Comparison of ENCODE assay signal across 8 cellular contexts in genomic region chr18:50374170-50374752, GRCh38. TPM values are rescaled to one million over a fixed set of nuclear protein-coding genes. Genes with fewer than 3 reads are reported as not detected.
A peak's percentile ranks its signal among the peaks of the same experiment; 100 is the strongest.
DNase-seq lines count a peak whose midpoint lies in the region; ATAC-seq and TF ChIP-seq lines count a peak whose summit lies in the region.

No MANE protein-coding gene starts in this region.

- H3K9me3 ChIP-seq in right lobe of liver (peaks cover 0 to 7% (median 2%) of the 10 kb centered on the region in 4 donors), tibial nerve (peaks cover 0 to 19% (median 6%) of the 10 kb centered on the region in 4 donors)

- H3K36me3 ChIP-seq in brain microvascular endothelial cell (replicated peaks) = no peaks in the 10 kb centered on the region
- no peaks in the 10 kb centered on the region for H3K36me3 ChIP-seq in right lobe of liver
- no peaks in the 10 kb centered on the region for H3K36me3 ChIP-seq in tibial nerve

- intact Hi-C loops in right lobe of liver (cut with DNase I) = no loop called here

- WGBS in right lobe of liver (ENCODE audit: insufficient coverage, low coverage, low lambda C conversion rate, missing lambda C conversion rate) = 20% methylated on average over 8 of the region's 8 CpGs
- 62 to 77% methylated on average over 8 of the region's 8 CpGs for WGBS in tibial nerve, 2 donors

- TF ChIP-seq CTCF in brain microvascular endothelial cell (IDR thresholded peaks at IDR 0.05; ENCODE audit: low read depth, low read length, missing control alignments) = no peak
- no peak for TF ChIP-seq CTCF in right lobe of liver (IDR thresholded peaks at IDR 0.05)
- no peak for TF ChIP-seq CTCF in tibial nerve (IDR thresholded peaks at IDR 0.05)

- DNase-seq in activated T-cell treated with anti-CD3 and anti-CD28 coated beads, Interleukin-2, amount 50 U/mL, for 4 hours = no peak
- no peak for DNase-seq in activated T-cell treated with anti-CD3 and anti-CD28 coated beads, Interleukin-2, amount 50 U/mL, for 1 hour
- DNase-seq in brain microvascular endothelial cell = no peak
- no peak for DNase-seq in right lobe of liver
- no peak for DNase-seq in tibial nerve (ENCODE audit: low spot score in 2 of 2)
- DNase-seq in ureter (ENCODE audit: low spot score) = no peak
- no peak for DNase-seq in DMS79 (lab: John Stamatoyannopoulos, UW)
- DNase-seq in NCI-H774 (lab: John Stamatoyannopoulos, UW) = no peak

- no peak for TF ChIP-seq EP300 in tibial nerve (IDR thresholded peaks at IDR 0.05)

- H3K4me3 ChIP-seq in brain microvascular endothelial cell (ENCODE audit: low read depth, low read length) = peak overlapping the region; percentile 84
- H3K4me3 ChIP-seq in right lobe of liver = peak overlapping the region; percentile 6 to 48 (median 41)
- H3K4me3 ChIP-seq in tibial nerve = peak overlapping the region in 3 of 4 donors; percentile 22 to 59 (median 53)

- in situ Hi-C loops in brain microvascular endothelial cell (cut with HindIII; ENCODE audit: low pct_ligation_motif_present, low sequenced_read_pairs) = no loop called here

- H3K27ac ChIP-seq in brain microvascular endothelial cell = no peak overlapping the region
- peak overlapping the region; percentile 58 to 88 (median 72) for H3K27ac ChIP-seq in right lobe of liver
- peak overlapping the region in 3 of 4 donors; percentile 82 to 86 (median 83) for H3K27ac ChIP-seq in tibial nerve

- H3K9me3 Mint-ChIP-seq in activated T-cell treated with anti-CD3 and anti-CD28 coated beads, Interleukin-2, amount 50 U/mL, for 4 hours = peaks cover 10% of the 10 kb centered on the region

- no peak for TF ChIP-seq POLR2A in right lobe of liver (IDR thresholded peaks at IDR 0.05)
- no peak for TF ChIP-seq POLR2A in tibial nerve (IDR thresholded peaks at IDR 0.05)

- H3K4me1 Mint-ChIP-seq in activated T-cell treated with anti-CD3 and anti-CD28 coated beads, Interleukin-2, amount 50 U/mL, for 4 hours (ENCODE audit: low read depth) = peaks cover 12% of the 10 kb centered on the region

- H3K27me3 ChIP-seq in brain microvascular endothelial cell (replicated peaks) (no peaks in the 10 kb centered on the region), right lobe of liver (no peaks in the 10 kb centered on the region), tibial nerve (no peaks in the 10 kb centered on the region)

- H3K27me3 Mint-ChIP-seq in activated T-cell treated with anti-CD3 and anti-CD28 coated beads, Interleukin-2, amount 50 U/mL, for 4 hours (ENCODE audit: low read depth) = peaks cover 10% of the 10 kb centered on the region

- H3K36me3 Mint-ChIP-seq in activated T-cell treated with anti-CD3 and anti-CD28 coated beads, Interleukin-2, amount 50 U/mL, for 4 hours (ENCODE audit: insufficient read depth) = no peaks in the 10 kb centered on the region

- H3K4me1 ChIP-seq in right lobe of liver (peaks cover 0 to 12% (median 3%) of the 10 kb centered on the region in 4 donors), tibial nerve (peaks cover 0 to 10% (median 8%) of the 10 kb centered on the region in 4 donors)

- ATAC-seq in activated T-cell treated with anti-CD3 and anti-CD28 coated beads, Interleukin-2, amount 50 U/mL, for 4 hours = no peak
- ATAC-seq in right lobe of liver = peak; percentile 3 to 27 (median 10)

- peak overlapping the region; percentile 79 for H3K4me3 Mint-ChIP-seq in activated T-cell treated with anti-CD3 and anti-CD28 coated beads, Interleukin-2, amount 50 U/mL, for 4 hours

RNA-seq across cellular contexts. Expression of gene SKA1, which starts 0.6 kb away (rescaled TPM):
- total RNA-seq in activated T-cell treated with anti-CD3 and anti-CD28 coated beads, Interleukin-2, amount 50 U/mL, for 4 hours = 1 to 10 TPM; 3.3 to 5.4 (median 3.9) TPM
- total RNA-seq in right lobe of liver = 1 to 10 TPM in 2 of 6 experiments, under 1 TPM in 3, not detected in 1; 0.15 to 1.5 (median 0.75) TPM
- not detected for total RNA-seq in tibial nerve
- total RNA-seq in ureter = 0.39 TPM

Comparison
In these comparisons a context has a peak if more than half of its experiments do, and no peak if none do; other contexts are left out.
1. ATAC-seq: peak in right lobe of liver (4 of 4); none in activated T-cell treated with anti-CD3 and anti-CD28 coated beads, Interleukin-2, amount 50 U/mL, for 4 hours (0 of 2).
2. Peak in every context shown above with its lines, with median percentiles within 50 percentile points of each other: H3K4me3 ChIP-seq.